Comparison of ENCODE assay signal across 13 cellular contexts in genomic region chr10:30842185-30842584, GRCh38.
"Had no signal": no experiment of that assay in that cellular context is flagged by ENCODE, and none has a peak within 500 bp of the region (broad histone marks: within the 10 kb centered on the region; RNA-seq: fewer than 3 reads in every experiment).

No MANE protein-coding gene starts in this region.

- H3K36me3 ChIP-seq: colonic mucosa, prostate gland, upper lobe of right lung had no signal

- H3K4me1 ChIP-seq: colonic mucosa, prostate gland had no signal

- H3K4me3 ChIP-seq: colonic mucosa, prostate gland, sigmoid colon, upper lobe of right lung had no signal

- H3K27me3 ChIP-seq: colonic mucosa, sigmoid colon, upper lobe of right lung had no signal

- DNase-seq: activated CD4-positive, alpha-beta memory T cell treated with anti-CD3 and anti-CD28 coated beads for 36 hours; activated CD4-positive, alpha-beta T cell treated with anti-CD3 and anti-CD28 coated beads for 1 hour; activated gamma-delta T cell; activated T-cell treated with anti-CD3 and anti-CD28 coated beads, Interleukin-2, amount 50 U/mL, for 4 hours; amygdala; colonic mucosa; hippocampal formation; sigmoid colon; stimulated activated CD4-positive, alpha-beta T cell treated with anti-CD3 and anti-CD28 coated beads, Interleukin-2, amount 100 ng/mL, for 48 hours; stimulated activated naive CD4-positive, alpha-beta T cell treated with Interleukin-2 at 50 U/mL for 16 hours; upper lobe of right lung had no signal

- H3K27ac ChIP-seq: colonic mucosa, prostate gland, upper lobe of right lung had no signal

- ATAC-seq: activated T-cell treated with anti-CD3 and anti-CD28 coated beads, Interleukin-2, amount 50 U/mL, for 4 hours; upper lobe of right lung had no signal

- FAIRE-seq: endothelial cell of umbilical vein had no signal

- H3K9me3 ChIP-seq: colonic mucosa, prostate gland, sigmoid colon, upper lobe of right lung had no signal
